Comparison of ENCODE assay signal across 8 cellular contexts in the genomic region with DNA sequence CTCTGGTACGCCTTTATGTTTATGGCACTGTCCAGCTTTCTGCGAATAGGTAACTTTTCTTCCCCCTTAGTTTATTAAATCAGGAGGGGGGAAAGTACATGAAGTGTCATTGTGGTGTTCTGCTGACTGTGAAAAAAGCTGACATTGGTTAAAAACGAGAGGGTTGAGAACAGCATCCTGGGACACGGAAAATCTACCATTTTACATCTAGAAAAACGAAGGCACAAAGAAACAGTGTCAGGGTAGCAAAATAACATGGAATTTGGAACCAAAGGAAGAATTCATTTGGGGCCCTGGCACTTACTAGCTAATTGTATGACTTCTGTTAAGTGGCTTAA. TPM values are rescaled to one million over a fixed set of nuclear protein-coding genes. Genes with fewer than 3 reads are reported as not detected.
DNase-seq lines count a peak whose midpoint lies in the region; ATAC-seq, FAIRE-seq and TF ChIP-seq lines count a peak whose summit lies in the region.

No MANE protein-coding gene starts in this region.

- no peak for TF ChIP-seq POLR2A in A549 (IDR thresholded peaks at IDR 0.05; ENCODE audit: low read length)

- peaks cover 0 to 4% (median 2%) of the 10 kb centered on the region in 7 donors for H3K9me3 Mint-ChIP-seq in naive B cell

- H3K27ac ChIP-seq in A549: no peak overlapping the region
- H3K27ac ChIP-seq in caudate nucleus (ENCODE audit: low read depth, low read length): peak overlapping the region; percentile 93

- no peak for FAIRE-seq in A549 (lab: Jason Lieb, UNC)

- H3K36me3 Mint-ChIP-seq in naive B cell: no peaks in the 10 kb centered on the region

- H3K27me3 Mint-ChIP-seq in naive B cell: peaks cover 0 to 26% (median 0%) of the 10 kb centered on the region in 3 donors

- POLR2A ChIA-PET in A549 (lab: Yijun Ruan, JAX): no interaction called here

- H3K4me1 ChIP-seq in A549: no peaks in the 10 kb centered on the region

- TF ChIP-seq EP300 in A549 (IDR thresholded peaks at IDR 0.05): no peak

- H3K4me3 ChIP-seq in A549: peak overlapping the region; percentile 91

- peak overlapping the region; percentile 98 for H3K4me2 ChIP-seq in A549

- ATAC-seq in A549 (peak in 1 of 2 experiments; percentile 3; a peak in 1 of 6 replicates), HG02840 (IDR thresholded peaks at IDR 0.05; ENCODE audit: low FRiP score, unreplicated experiment) (peak; percentile 0), naive B cell (ENCODE audit: low read depth in 2 of 2) (no peak), GM21515 (IDR thresholded peaks at IDR 0.05; ENCODE audit: unreplicated experiment) (no peak)

- no peak for TF ChIP-seq CTCF in A549 (IDR thresholded peaks at IDR 0.05)

- H3K4me1 Mint-ChIP-seq in naive B cell: peaks cover 9 to 13% (median 12%) of the 10 kb centered on the region in 3 donors

- H3K9me3 ChIP-seq in A549: 0 out of 3 replicates have a peak, but pooled peaks cover 9% of the 10 kb centered on the region

- peak overlapping the region in 2 of 6 donors; percentile 30 to 52 for H3K27ac Mint-ChIP-seq in naive B cell

- CTCF ChIA-PET in A549 (lab: Yijun Ruan, JAX): no interaction called here

- TF ChIP-seq RAD21 in A549 (conservative IDR thresholded peaks at IDR 0.05 in 1 of 2, IDR thresholded peaks at IDR 0.05 in 1 of 2): no peak

- no peak for DNase-seq in A549 (ENCODE audit: low read depth in 1 of 2, low spot score in 1 of 2)
- DNase-seq in caudate nucleus (lab: John Stamatoyannopoulos, UW): no peak
- DNase-seq in naive B cell: no peak
- DNase-seq in cerebellar nuclear complex (lab: John Stamatoyannopoulos, UW): no peak
- no peak for DNase-seq in NK-92 treated with Interleukin-12 subunit alpha and Interleukin-12 subunit beta, amount 100 ng/mL, for 24 hours (lab: John Stamatoyannopoulos, UW)
- DNase-seq in NCI-H345 treated with DMSO at 0.1 percent for 48 hours (lab: John Stamatoyannopoulos, UW; ENCODE audit: unreplicated experiment): no peak

- H3K4me3 Mint-ChIP-seq in naive B cell: peak overlapping the region in 7 of 8 donors; percentile 67 to 98 (median 93)

- WGBS in A549 (ENCODE audit: missing lambda C conversion rate): under 1% methylated on average over 5 of the region's 5 CpGs

TF ChIP-seq in A549, 52 proteins besides CTCF, POLR2A, EP300 and RAD21:
- TF ChIP-seq MAFK (IDR thresholded peaks at IDR 0.05; ENCODE audit: partially characterized antibody) (peak; percentile 72), RFX5 (IDR thresholded peaks at IDR 0.05) (no peak)
TF ChIP-seq in A549: peak in this region for 1.

RNA-seq across cellular contexts. Expression of a gene that starts 1.2 kb away (rescaled TPM):
- polyA plus RNA-seq in A549 (2011; rRNA removed): 0.03 and 0.07 TPM in 2 replicates
- polyA plus RNA-seq in A549 (2012; cell fraction: cytosol; rRNA removed): not detected in 2 replicates
- 0.02 and 0.04 TPM in 2 replicates for polyA plus RNA-seq in A549 (2012; cell fraction: nucleus; rRNA removed)
- 0.03 to 0.07 TPM (median 0.05 TPM) in 3 replicates for polyA plus RNA-seq in A549 (2017; fragmentation: RNase III; extraction: RNeasy Plus Mini Kit Qiagen cat#74134 plus additional on column Dnase treatment)
- polyA minus RNA-seq in A549 (2011; rRNA and poly(A)+ RNA removed): 0.10 and 0.17 TPM in 2 replicates
- polyA plus RNA-seq in naive B cell (ENCODE audit: low read depth in 6 of 6): 1 to 10 TPM; 2.4 to 4.3 (median 2.9) TPM
